In the genomic region with DNA sequence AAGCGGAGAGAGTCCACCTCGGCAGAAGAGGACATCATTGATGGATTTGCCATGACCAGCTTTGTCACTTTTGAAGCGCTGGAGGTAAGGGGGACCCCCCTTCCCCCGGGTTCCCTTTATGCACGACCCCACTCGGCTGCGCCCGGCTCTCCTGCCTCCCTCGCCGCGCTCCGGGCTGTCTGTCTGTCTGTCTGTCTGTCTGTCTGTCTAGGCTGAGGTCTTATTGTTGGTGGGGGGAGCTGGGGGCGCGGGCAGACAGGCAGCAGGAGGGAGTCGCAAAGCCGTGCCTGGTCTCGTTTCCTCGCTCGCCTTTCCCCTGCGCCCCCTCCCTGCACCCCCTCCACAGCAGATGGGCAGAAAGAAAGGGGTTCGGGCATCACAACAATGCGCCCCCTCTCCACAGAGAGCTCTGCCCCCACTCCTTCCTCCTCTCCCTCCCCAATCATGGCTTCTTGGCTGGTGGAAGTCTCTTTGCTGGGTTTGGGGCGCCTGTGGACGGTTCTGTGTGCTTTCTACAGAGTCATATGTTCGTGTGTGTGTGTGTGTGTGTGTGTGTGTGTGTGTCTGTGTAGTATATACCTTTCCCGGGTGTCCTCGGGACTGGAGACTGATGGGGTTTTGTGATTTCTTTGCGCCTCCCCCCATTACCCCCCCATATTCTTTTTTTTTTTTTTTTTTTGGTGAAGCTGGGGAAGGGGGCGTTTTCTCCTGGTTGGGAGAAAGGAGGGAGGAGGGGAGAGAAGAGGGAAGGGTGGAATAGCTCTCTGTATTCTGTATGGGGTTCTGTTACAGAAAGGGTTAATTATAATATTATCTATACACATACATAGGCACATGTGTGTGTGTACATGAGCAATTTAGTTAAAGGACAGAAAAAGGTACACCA, we compare ENCODE assay signal across 8 cellular contexts. TPM values are rescaled to one million over a fixed set of nuclear protein-coding genes. Genes with fewer than 3 reads are reported as not detected.
A peak's percentile ranks its signal among the peaks of the same experiment; 100 is the strongest.
DNase-seq lines count a peak whose midpoint lies in the region; ATAC-seq, FAIRE-seq and TF ChIP-seq lines count a peak whose summit lies in the region.

No MANE protein-coding gene starts in this region.

- WGBS in pancreas, 2 donors = 2% methylated on average over 24 to 29 of the region's 29 CpGs

- H3K4me1 ChIP-seq in endothelial cell of umbilical vein (ENCODE audit: control insufficient read depth, extremely low read depth, insufficient read depth, low read length) (peaks cover 5% of the 10 kb centered on the region), pancreas (peaks cover 0 to 3% (median 0%) of the 10 kb centered on the region in 3 donors)

- H3K27ac ChIP-seq in endothelial cell of umbilical vein (ENCODE audit: insufficient read depth, low read depth, low read length) (no peak overlapping the region), pancreas (no peak overlapping the region)

- peaks cover 17 to 24% of the 10 kb centered on the region in 2 experiments for H3K27me3 ChIP-seq in endothelial cell of umbilical vein (ENCODE audit: control insufficient read depth in 2 of 2, insufficient read depth in 2 of 2, low read length in 2 of 2)
- no peaks in the 10 kb centered on the region for H3K27me3 ChIP-seq in pancreas

- no TSS peak for BruUV-seq in endothelial cell of umbilical vein (replicated peaks; lab: Mats Ljungman, UMichigan)

- dilution Hi-C loops in endothelial cell of umbilical vein (cut with MboI; ENCODE audit: extremely low pct_ligation_motif_present, low sequenced_read_pairs) = no loop called here

- no peak overlapping the region for H3K9ac ChIP-seq in endothelial cell of umbilical vein (replicated peaks; ENCODE audit: extremely low read depth, insufficient read depth, low read length)

- intact Hi-C loops in endothelial cell of umbilical vein (cut with micrococcal nuclease) (loop anchor here (2.0 kb wide), 1 partner anchor 1095 kb away; no protein-coding TSS in a partner anchor), pancreas (cut with DNase I) (no loop called here)

- in situ Hi-C loops in Caki2 (cut with HindIII; ENCODE audit: low pct_unique_long_range_greater_than_20kb, low sequenced_read_pairs) = no loop called here
- in situ Hi-C loops in KBM-7 (cut with MboI; ENCODE audit: low pct_unique_long_range_greater_than_20kb, low sequenced_read_pairs) = no loop called here

- no peaks in the 10 kb centered on the region for H3K79me2 ChIP-seq in endothelial cell of umbilical vein (ENCODE audit: control insufficient read depth, insufficient read depth, low read length)

- H2AFZ ChIP-seq in endothelial cell of umbilical vein (ENCODE audit: low read depth, low read length) = peak overlapping the region; percentile 84

- POLR2A ChIA-PET in endothelial cell of umbilical vein (lab: Charles Lee) = no interaction called here

- CTCF ChIA-PET in endothelial cell of umbilical vein (lab: Charles Lee) = no interaction called here

- peak overlapping the region; percentile 84 for H3K4me2 ChIP-seq in endothelial cell of umbilical vein (ENCODE audit: insufficient read depth, low read length)

- ATAC-seq in pancreas (no peak), GM21528 (IDR thresholded peaks at IDR 0.05; ENCODE audit: low FRiP score, unreplicated experiment) (no peak)

- H3K9me3 ChIP-seq in endothelial cell of umbilical vein (replicated peaks; ENCODE audit: control insufficient read depth, insufficient read depth, low read length) (no peaks in the 10 kb centered on the region), pancreas (no peaks in the 10 kb centered on the region)

- no peaks in the 10 kb centered on the region for H3K9me1 ChIP-seq in endothelial cell of umbilical vein (replicated peaks; ENCODE audit: control insufficient read depth, extremely low read depth, insufficient read depth, low read length)

- TF ChIP-seq CTCF in endothelial cell of umbilical vein (IDR thresholded peaks at IDR 0.05; ENCODE audit: extremely low read depth in 1 of 2, insufficient read depth in 1 of 2, low read depth in 1 of 2, low read length in 2 of 2) (no peak), pancreas (IDR thresholded peaks at IDR 0.05) (no peak)

- no peak for FAIRE-seq in endothelial cell of umbilical vein (lab: Jason Lieb, UNC)
- FAIRE-seq in pancreas (lab: Jason Lieb, UNC) = no peak

- DNase-seq in Caki2 (ENCODE audit: low read depth) (peak; percentile 2), KBM-7 (peak; percentile 20), endothelial cell of umbilical vein (ENCODE audit: low read depth, low spot score) (no peak), pancreas (peak in 4 of 6 donors; percentile 6 to 63 (median 10)), islet precursor cell (no peak), cerebellar nuclear complex (lab: John Stamatoyannopoulos, UW) (no peak), NCI-H526 treated with DMSO at 0.1 percent for 48 hours (lab: John Stamatoyannopoulos, UW) (no peak)

- H3K4me3 ChIP-seq in endothelial cell of umbilical vein (replicated peaks in 1 of 3; ENCODE audit: insufficient read depth in 1 of 3, low read depth in 1 of 3, low read length in 3 of 3) (peak overlapping the region; percentile 27 to 67 (median 62)), pancreas (peak overlapping the region; percentile 49 to 67 (median 58))

- no peaks in the 10 kb centered on the region for H3K36me3 ChIP-seq in endothelial cell of umbilical vein (ENCODE audit: control insufficient read depth in 2 of 2, extremely low read depth in 1 of 2, insufficient read depth in 2 of 2, low read length in 2 of 2)
- H3K36me3 ChIP-seq in pancreas = no peaks in the 10 kb centered on the region

- TF ChIP-seq POLR2A in endothelial cell of umbilical vein (IDR thresholded peaks at IDR 0.05; ENCODE audit: low read depth, low read length) = no peak

- H4K20me1 ChIP-seq in endothelial cell of umbilical vein (replicated peaks; ENCODE audit: control insufficient read depth, extremely low read depth, insufficient read depth, low read length) = no peaks in the 10 kb centered on the region

TF ChIP-seq in endothelial cell of umbilical vein, 7 proteins besides CTCF, POLR2A, EP300 and RAD21:
- TF ChIP-seq GATA2 (IDR thresholded peaks at IDR 0.05; ENCODE audit: insufficient read depth, insufficient read length, low read depth, low read length) (no peak), MYC (IDR thresholded peaks at IDR 0.05; ENCODE audit: low read depth, low read length) (no peak), FOS (IDR thresholded peaks at IDR 0.05; ENCODE audit: borderline replicate concordance, insufficient read depth, low read length) (no peak), JUN (IDR thresholded peaks at IDR 0.05; ENCODE audit: borderline replicate concordance, insufficient read depth, insufficient read length, low read depth) (no peak), POLR2AphosphoS5 (IDR thresholded peaks at IDR 0.05; ENCODE audit: insufficient read depth, low read depth, low read length) (no peak), EZH2 (IDR thresholded peaks at IDR 0.05; ENCODE audit: borderline replicate concordance, low read depth, low read length, severe bottlenecking) (no peak)
- TF ChIP-seq, protein P1, sequence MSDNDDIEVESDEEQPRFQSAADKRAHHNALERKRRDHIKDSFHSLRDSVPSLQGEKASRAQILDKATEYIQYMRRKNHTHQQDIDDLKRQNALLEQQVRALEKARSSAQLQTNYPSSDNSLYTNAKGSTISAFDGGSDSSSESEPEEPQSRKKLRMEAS (IDR thresholded peaks at IDR 0.05; ENCODE audit: insufficient read depth, insufficient read length) = no peak

RNA-seq across cellular contexts. Expression of a gene that starts 1.8 kb away (rescaled TPM):
- 2.3 and 7.0 TPM in 2 replicates for total RNA-seq in Caki2 (2014; rRNA removed; shearing (Covaris generic); ENCODE audit: low replicate concordance)
- total RNA-seq in endothelial cell of umbilical vein (8.0 and 11.3 TPM in 2 replicates), pancreas (10 to 100 TPM in 2 of 6 donors, 1 to 10 TPM in 4; 5.8 to 16.4 (median 9.0) TPM)
- polyA plus RNA-seq in endothelial cell of umbilical vein (0.59 and 0.83 TPM in 2 replicates), pancreas (10 to 100 TPM; 10.3 to 16.8 TPM)
- 0.41 and 0.50 TPM in 2 replicates for polyA plus RNA-seq in endothelial cell of umbilical vein (2011; cell fraction: cytosol; rRNA removed)
- 4.4 and 5.8 TPM in 2 replicates for polyA plus RNA-seq in endothelial cell of umbilical vein (2011; cell fraction: nucleus; rRNA removed)
- 0.50 and 0.74 TPM in 2 replicates for polyA plus RNA-seq in endothelial cell of umbilical vein (2012)
- polyA minus RNA-seq in endothelial cell of umbilical vein = 4.2 and 8.1 TPM in 2 replicates
- polyA minus RNA-seq in endothelial cell of umbilical vein (2011; cell fraction: cytosol; rRNA and poly(A)+ RNA removed) = not detected
- 20.0 and 20.9 TPM in 2 replicates for polyA minus RNA-seq in endothelial cell of umbilical vein (2011; cell fraction: nucleus; rRNA and poly(A)+ RNA removed)

Comparison
In these comparisons a context has a peak if more than half of its experiments do, and no peak if none do; other contexts are left out.
1. DNase-seq: peak in Caki2 (single experiment), KBM-7 (single experiment) and pancreas (4 of 6); none in endothelial cell of umbilical vein (single experiment), islet precursor cell (single experiment), cerebellar nuclear complex (0 of 2) and NCI-H526 treated with DMSO at 0.1 percent for 48 hours (single experiment).